20 cellular contexts compared by ENCODE assay signal in genomic region chr10:8279598-8279997, GRCh38.
DNase-seq lines count a peak whose midpoint lies in the region; TF ChIP-seq lines count a peak whose summit lies in the region.
"Had no signal": no experiment of that assay in that cellular context is flagged by ENCODE, and none has a peak within 500 bp of the region (broad histone marks: within the 10 kb centered on the region; RNA-seq: fewer than 3 reads in every experiment).

No MANE protein-coding gene starts in this region.

- no peak overlapping the region for H3K27ac ChIP-seq in mammary epithelial cell (ENCODE audit: insufficient read depth, low read depth, low read length)
- H3K27ac ChIP-seq: esophagus squamous epithelium, lower lobe of right lung, RWPE1 had no signal

- H3K4me2 ChIP-seq in mammary epithelial cell (ENCODE audit: insufficient read depth, low read depth, low read length): no peak overlapping the region

- no TSS peak for BruUV-seq in mammary epithelial cell (replicated peaks; lab: Mats Ljungman, UMichigan)

- H3K9ac ChIP-seq in mammary epithelial cell (ENCODE audit: insufficient read depth, low read length): no peak overlapping the region

- no peaks in the 10 kb centered on the region for H4K20me1 ChIP-seq in mammary epithelial cell (ENCODE audit: insufficient read depth, low read length)

- H3K79me2 ChIP-seq in mammary epithelial cell (ENCODE audit: insufficient read depth, low read length): no peaks in the 10 kb centered on the region

- dilution Hi-C loops in mammary epithelial cell (cut with HindIII; ENCODE audit: low sequenced_read_pairs): no loop called here

- 100% methylated on average over 2 of the region's 2 CpGs for WGBS in mammary epithelial cell (ENCODE audit: low coverage, missing lambda C conversion rate)
- WGBS in lower leg skin, 2 donors: 56 to 62% methylated on average over 2 of the region's 2 CpGs

- H3K4me3 ChIP-seq in mammary epithelial cell (replicated peaks in 1 of 3; ENCODE audit: insufficient read depth in 1 of 3, low read depth in 2 of 3, low read length in 3 of 3): no peak overlapping the region
- H3K4me3 ChIP-seq in lower leg skin (ENCODE audit: low read depth, poor library complexity, severe bottlenecking): no peak overlapping the region
- H3K4me3 ChIP-seq: esophagus squamous epithelium, lower lobe of right lung had no signal

- DNase-seq in ELR (ENCODE audit: low read depth) (peak; percentile 17), NCI-H226 (peak; percentile 60), mammary epithelial cell (peak; percentile 63), renal cortical epithelial cell (ENCODE audit: low read depth) (peak; percentile 16), cerebellar nuclear complex (lab: John Stamatoyannopoulos, UW) (no peak), NCI-H2227 (lab: John Stamatoyannopoulos, UW; ENCODE audit: unreplicated experiment) (no peak), lower leg skin (ENCODE audit: low spot score in 2 of 2) (no peak)
- DNase-seq: activated CD4-positive, alpha-beta T cell treated with anti-CD3 and anti-CD28 coated beads for 4 hours; CD8-positive, alpha-beta T cell; dermis blood vessel endothelial cell; esophagus squamous epithelium; H9; Kasumi-1; lower lobe of right lung; NCI-H1930; NCI-H69; retina; stimulated activated CD4-positive, alpha-beta T cell treated with anti-CD3 and anti-CD28 coated beads, Interleukin-1b, Interleukin-23, amount 100 ng/mL, for 48 hours; T-helper 2 cell had no signal

- no peak for TF ChIP-seq CTCF in mammary epithelial cell (conservative IDR thresholded peaks at IDR 0.05 in 1 of 2, IDR thresholded peaks at IDR 0.05 in 1 of 2; ENCODE audit: extremely low read depth in 1 of 2, insufficient read depth in 1 of 2, low read depth in 1 of 2, low read length in 2 of 2)
- no peak for TF ChIP-seq CTCF in lower leg skin (IDR thresholded peaks at IDR 0.05)

- CTCF ChIA-PET in mammary epithelial cell (lab: Charles Lee; ENCODE audit: low non-redundant PET): no interaction called here

- intact Hi-C loops in mammary epithelial cell (cut with micrococcal nuclease) (loop anchor here (10.0 kb wide), 2 partner anchors 195 to 595 kb away; no protein-coding TSS in a partner anchor), lower leg skin (cut with DNase I; ENCODE audit: low total_unique reads) (no loop called here)

- peaks cover 9% of the 10 kb centered on the region for H3K4me1 ChIP-seq in mammary epithelial cell (ENCODE audit: insufficient read depth, low read length)
- H3K4me1 ChIP-seq: esophagus squamous epithelium, lower lobe of right lung had no signal

- TF ChIP-seq POLR2A in lower leg skin (IDR thresholded peaks at IDR 0.05): no peak

- H3K27me3 ChIP-seq in mammary epithelial cell (ENCODE audit: insufficient read depth, low read length): no peaks in the 10 kb centered on the region

- no peaks in the 10 kb centered on the region for H3K36me3 ChIP-seq in mammary epithelial cell (ENCODE audit: insufficient read depth, low read length)
- H3K36me3 ChIP-seq: esophagus squamous epithelium, lower lobe of right lung had no signal

- in situ Hi-C loops in mammary epithelial cell (cut with MboI; ENCODE audit: low sequenced_read_pairs in 2 of 2): no loop called here

- peak overlapping the region; percentile 57 for H2AFZ ChIP-seq in mammary epithelial cell (ENCODE audit: low read depth, low read length)

- no peaks in the 10 kb centered on the region for H3K9me3 ChIP-seq in mammary epithelial cell (replicated peaks; ENCODE audit: insufficient read depth, low read length)
- H3K9me3 ChIP-seq: esophagus squamous epithelium, lower lobe of right lung had no signal

Comparison
In these comparisons a context has a peak if more than half of its experiments do, and no peak if none do; other contexts are left out.
1. DNase-seq: peak in ELR (single experiment), NCI-H226 (single experiment), mammary epithelial cell (single experiment) and renal cortical epithelial cell (single experiment); none in cerebellar nuclear complex (0 of 2), NCI-H2227 (single experiment) and lower leg skin (0 of 2).